In the genomic region with DNA sequence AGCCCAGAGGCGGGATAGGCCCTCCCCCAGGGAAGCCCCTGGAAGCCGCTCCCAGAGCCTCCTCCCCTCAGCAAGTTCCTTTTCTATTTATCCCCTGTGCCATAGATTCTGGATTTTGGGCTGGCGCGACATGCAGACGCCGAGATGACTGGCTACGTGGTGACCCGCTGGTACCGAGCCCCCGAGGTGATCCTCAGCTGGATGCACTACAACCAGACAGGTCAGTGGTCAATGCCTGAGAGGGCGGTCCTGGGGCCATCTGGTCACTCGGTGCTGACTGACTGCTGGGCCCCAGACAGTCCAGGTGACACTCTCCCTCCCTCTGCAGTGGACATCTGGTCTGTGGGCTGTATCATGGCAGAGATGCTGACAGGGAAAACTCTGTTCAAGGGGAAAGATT, we compare ENCODE assay signal across 26 cellular contexts.
"Had no signal": no experiment of that assay in that cellular context is flagged by ENCODE, and none has a peak within 500 bp of the region (broad histone marks: within the 10 kb centered on the region; RNA-seq: fewer than 3 reads in every experiment).

No MANE protein-coding gene starts in this region.

- H3K9me3 ChIP-seq: adrenal gland, ascending aorta, gastrocnemius medialis, pancreas, prostate gland, sigmoid colon, suprapubic skin, tibial nerve had no signal

- H3K27ac Mint-ChIP-seq: activated CD4-positive, alpha-beta T cell treated with anti-CD3 and anti-CD28 coated beads, Interleukin-2, amount 10 ng/mL, durations not matched to agents 7 days and 5 days; activated T-helper 1 cell treated with anti-CD3 and anti-CD28 coated beads, Interleukin-12 subunit alpha, Interleukin-12 subunit beta, Interleukin-2, Interleukin-4 antibody, amounts not matched to agents 30 ng/mL and 10 ng/mL and 1 ng/mL, durations not matched to agents 14 hours and 24 hours and 36 hours; brain; nephron had no signal

- ATAC-seq: activated naive CD4-positive, alpha-beta T cell treated with anti-CD3 and anti-CD28 coated beads, Interleukin-2, amount 50 U/mL, for 72 hours; gastrocnemius medialis; left ventricle myocardium superior; pancreas had no signal

- DNase-seq: activated CD4-positive, alpha-beta T cell treated with anti-CD3 and anti-CD28 coated beads for 1 hour; activated CD4-positive, alpha-beta T cell treated with anti-CD3 and anti-CD28 coated beads, Interleukin-2, amount 10 ng/mL, durations not matched to agents 7 days and 5 days; activated effector memory CD4-positive, alpha-beta T cell treated with anti-CD3 and anti-CD28 coated beads, Interleukin-2, amount 50 U/mL, for 16 hours; activated T-cell treated with anti-CD3 and anti-CD28 coated beads for 4 hours; effector memory CD4-positive, alpha-beta T cell; erythroblast; gastrocnemius medialis; islet precursor cell; left ventricle myocardium superior; pancreas; retina; small intestine; stimulated activated CD4-positive, alpha-beta T cell treated with anti-CD3 and anti-CD28 coated beads, Interleukin-4, amount 100 ng/mL, for 24 hours; stimulated activated CD8-positive, alpha-beta memory T cell treated with anti-CD3 and anti-CD28 coated beads, Interleukin-4, amount 100 ng/mL, for 48 hours; stimulated activated naive CD4-positive, alpha-beta T cell; T-helper 1 cell had no signal

- H3K4me3 Mint-ChIP-seq: activated CD4-positive, alpha-beta T cell treated with anti-CD3 and anti-CD28 coated beads, Interleukin-2, amount 10 ng/mL, durations not matched to agents 7 days and 5 days; activated T-helper 1 cell treated with anti-CD3 and anti-CD28 coated beads, Interleukin-12 subunit alpha, Interleukin-12 subunit beta, Interleukin-2, Interleukin-4 antibody, amounts not matched to agents 30 ng/mL and 10 ng/mL and 1 ng/mL, durations not matched to agents 14 hours and 24 hours and 36 hours; brain; nephron had no signal

- H3K27me3 Mint-ChIP-seq: activated CD4-positive, alpha-beta T cell treated with anti-CD3 and anti-CD28 coated beads, Interleukin-2, amount 10 ng/mL, durations not matched to agents 7 days and 5 days; brain had no signal

- H3K9me3 Mint-ChIP-seq: activated CD4-positive, alpha-beta T cell treated with anti-CD3 and anti-CD28 coated beads, Interleukin-2, amount 10 ng/mL, durations not matched to agents 7 days and 5 days; activated naive CD4-positive, alpha-beta T cell treated with anti-CD3 and anti-CD28 coated beads, Interleukin-2, amount 50 U/mL, for 72 hours; activated T-helper 1 cell treated with anti-CD3 and anti-CD28 coated beads, Interleukin-12 subunit alpha, Interleukin-12 subunit beta, Interleukin-2, Interleukin-4 antibody, amounts not matched to agents 30 ng/mL and 10 ng/mL and 1 ng/mL, durations not matched to agents 14 hours and 24 hours and 36 hours; nephron had no signal
